14 cellular contexts compared by ENCODE assay signal in genomic region chr15:38242055-38242454, GRCh38. TPM values are rescaled to one million over a fixed set of nuclear protein-coding genes. Genes with fewer than 3 reads are reported as not detected.
DNase-seq lines count a peak whose midpoint lies in the region; ATAC-seq and TF ChIP-seq lines count a peak whose summit lies in the region.
"Had no signal": no experiment of that assay in that cellular context is flagged by ENCODE, and none has a peak within 500 bp of the region (broad histone marks: within the 10 kb centered on the region; RNA-seq: fewer than 3 reads in every experiment).

No MANE protein-coding gene starts in this region.

- no peak overlapping the region for H3K4me3 ChIP-seq in OCI-LY1 (ENCODE audit: low read depth, low read length, poor library complexity, severe bottlenecking)

- peak overlapping the region; percentile 35 for H2AFZ ChIP-seq in OCI-LY1 (ENCODE audit: low read length)

- no peaks in the 10 kb centered on the region for H3K36me3 ChIP-seq in OCI-LY1 (ENCODE audit: insufficient read depth, low read length)

- H3K27ac ChIP-seq in OCI-LY1 (ENCODE audit: low read depth, low read length, poor library complexity, severe bottlenecking) = no peak overlapping the region
- H3K27ac ChIP-seq: C4-2B had no signal

- peaks cover 48% of the 10 kb centered on the region for H3K27me3 Mint-ChIP-seq in activated T-cell treated with anti-CD3 and anti-CD28 coated beads, Interleukin-2, amount 50 U/mL, for 72 hours (ENCODE audit: low read depth)

- H3K36me3 Mint-ChIP-seq in activated T-cell treated with anti-CD3 and anti-CD28 coated beads, Interleukin-2, amount 50 U/mL, for 72 hours (ENCODE audit: insufficient read depth in 2 of 2) = no peaks in the 10 kb centered on the region
- no peaks in the 10 kb centered on the region for H3K36me3 Mint-ChIP-seq in activated naive CD4-positive, alpha-beta T cell treated with anti-CD3 and anti-CD28 coated beads, Interleukin-2, amount 50 U/mL, for 72 hours
- H3K36me3 Mint-ChIP-seq: activated naive CD4-positive, alpha-beta T cell treated with anti-CD3 and anti-CD28 coated beads, Interleukin-2, amount 50 U/mL, for 24 hours had no signal

- no peaks in the 10 kb centered on the region for H3K9me3 ChIP-seq in OCI-LY1 (ENCODE audit: low read length)

- DNase-seq in GM20000 (ENCODE audit: low spot score) (peak; percentile 35), SIG-M5 (lab: John Stamatoyannopoulos, UW) (no peak)
- DNase-seq in activated T-cell treated with anti-CD3 and anti-CD28 coated beads, Interleukin-2, amount 50 U/mL, for 72 hours = no peak
- DNase-seq in activated naive CD4-positive, alpha-beta T cell treated with anti-CD3 and anti-CD28 coated beads, Interleukin-2, amount 50 U/mL, for 72 hours (ENCODE audit: low spot score in 2 of 2) = no peak
- no peak for DNase-seq in activated CD8-positive, alpha-beta memory T cell treated with anti-CD3 and anti-CD28 coated beads, Interleukin-2, amount 50 U/mL, for 48 hours
- DNase-seq: activated CD4-positive, alpha-beta T cell treated with anti-CD3 and anti-CD28 coated beads for 36 hours; head of caudate nucleus; NCI-H2107 had no signal

- H4K20me1 ChIP-seq in OCI-LY1 (ENCODE audit: insufficient read depth, low read length) = no peaks in the 10 kb centered on the region

- no peaks in the 10 kb centered on the region for H3F3A ChIP-seq in OCI-LY1 (ENCODE audit: insufficient read depth, low read length)

- no peak overlapping the region for H3K27ac Mint-ChIP-seq in activated T-cell treated with anti-CD3 and anti-CD28 coated beads, Interleukin-2, amount 50 U/mL, for 72 hours
- H3K27ac Mint-ChIP-seq in activated naive CD4-positive, alpha-beta T cell treated with anti-CD3 and anti-CD28 coated beads, Interleukin-2, amount 50 U/mL, for 72 hours = no peak overlapping the region
- H3K27ac Mint-ChIP-seq: activated CD4-positive, alpha-beta T cell treated with anti-CD3 and anti-CD28 coated beads for 36 hours; activated naive CD4-positive, alpha-beta T cell treated with anti-CD3 and anti-CD28 coated beads, Interleukin-2, amount 50 U/mL, for 24 hours had no signal

- TF ChIP-seq CTCF in GM20000 (IDR thresholded peaks at IDR 0.05; ENCODE audit: extremely low read depth, missing control alignments) (no peak), OCI-LY1 (IDR thresholded peaks at IDR 0.05; ENCODE audit: low read length) (no peak)

- H3K4me1 Mint-ChIP-seq in activated T-cell treated with anti-CD3 and anti-CD28 coated beads, Interleukin-2, amount 50 U/mL, for 72 hours (ENCODE audit: low read depth) = no peaks in the 10 kb centered on the region
- H3K4me1 Mint-ChIP-seq: activated CD4-positive, alpha-beta T cell treated with anti-CD3 and anti-CD28 coated beads for 36 hours; activated naive CD4-positive, alpha-beta T cell treated with anti-CD3 and anti-CD28 coated beads, Interleukin-2, amount 50 U/mL, for 24 hours had no signal

- H3K4me1 ChIP-seq in OCI-LY1 (ENCODE audit: insufficient read depth, low read length, severe bottlenecking) = peaks cover 11% of the 10 kb centered on the region

- H3K4me2 ChIP-seq in OCI-LY1 (ENCODE audit: low read length) = peak overlapping the region; percentile 21; the same call in 1 of the 2 replicates

- H3K79me2 ChIP-seq in OCI-LY1 (ENCODE audit: insufficient read depth, low read length) = no peaks in the 10 kb centered on the region

- no peak overlapping the region for H3K4me3 Mint-ChIP-seq in activated T-cell treated with anti-CD3 and anti-CD28 coated beads, Interleukin-2, amount 50 U/mL, for 72 hours
- H3K4me3 Mint-ChIP-seq: activated CD4-positive, alpha-beta T cell treated with anti-CD3 and anti-CD28 coated beads for 36 hours; activated naive CD4-positive, alpha-beta T cell treated with anti-CD3 and anti-CD28 coated beads, Interleukin-2, amount 50 U/mL, for 24 hours had no signal

- no peaks in the 10 kb centered on the region for H3K9me2 ChIP-seq in OCI-LY1 (ENCODE audit: low read depth, low read length)

- H3K9ac ChIP-seq in OCI-LY1 (ENCODE audit: low read length) = no peak overlapping the region

- no peaks in the 10 kb centered on the region for H3K9me3 Mint-ChIP-seq in activated T-cell treated with anti-CD3 and anti-CD28 coated beads, Interleukin-2, amount 50 U/mL, for 72 hours
- no peaks in the 10 kb centered on the region for H3K9me3 Mint-ChIP-seq in activated naive CD4-positive, alpha-beta T cell treated with anti-CD3 and anti-CD28 coated beads, Interleukin-2, amount 50 U/mL, for 72 hours
- H3K9me3 Mint-ChIP-seq: activated naive CD4-positive, alpha-beta T cell treated with anti-CD3 and anti-CD28 coated beads, Interleukin-2, amount 50 U/mL, for 24 hours had no signal

- ATAC-seq in GM18498 (IDR thresholded peaks at IDR 0.05; ENCODE audit: unreplicated experiment) = peak; percentile 81
- ATAC-seq in HG02973 (IDR thresholded peaks at IDR 0.05; ENCODE audit: unreplicated experiment) = peak; percentile 83
- ATAC-seq in activated T-cell treated with anti-CD3 and anti-CD28 coated beads, Interleukin-2, amount 50 U/mL, for 72 hours (replicated peaks in 1 of 2) = no peak
- no peak for ATAC-seq in activated naive CD4-positive, alpha-beta T cell treated with anti-CD3 and anti-CD28 coated beads, Interleukin-2, amount 50 U/mL, for 72 hours
- ATAC-seq: activated CD4-positive, alpha-beta T cell treated with anti-CD3 and anti-CD28 coated beads for 36 hours; sciatic nerve had no signal

- no peaks in the 10 kb centered on the region for H3K27me3 ChIP-seq in OCI-LY1 (ENCODE audit: insufficient read depth, low read length)

RNA-seq across cellular contexts. Expression of gene SPRED1, which starts 10.6 kb away (rescaled TPM):
- total RNA-seq in activated T-cell treated with anti-CD3 and anti-CD28 coated beads, Interleukin-2, amount 50 U/mL, for 72 hours = 1 to 10 TPM in 1 of 2 donors, under 1 TPM in 1; 0.77 to 1.5 TPM
- total RNA-seq in activated naive CD4-positive, alpha-beta T cell treated with anti-CD3 and anti-CD28 coated beads, Interleukin-2, amount 50 U/mL, for 72 hours = 1 to 10 TPM in 1 of 2 donors, under 1 TPM in 1; 0.05 to 1.1 TPM

Comparison
In these comparisons a context has a peak if more than half of its experiments do, and no peak if none do; other contexts are left out.
1. ATAC-seq: peak in GM18498 (single experiment) and HG02973 (single experiment); none in activated T-cell treated with anti-CD3 and anti-CD28 coated beads, Interleukin-2, amount 50 U/mL, for 72 hours (0 of 2) and activated naive CD4-positive, alpha-beta T cell treated with anti-CD3 and anti-CD28 coated beads, Interleukin-2, amount 50 U/mL, for 72 hours (0 of 2).